Comparison of ENCODE assay signal across 1 cellular context in the genomic region with DNA sequence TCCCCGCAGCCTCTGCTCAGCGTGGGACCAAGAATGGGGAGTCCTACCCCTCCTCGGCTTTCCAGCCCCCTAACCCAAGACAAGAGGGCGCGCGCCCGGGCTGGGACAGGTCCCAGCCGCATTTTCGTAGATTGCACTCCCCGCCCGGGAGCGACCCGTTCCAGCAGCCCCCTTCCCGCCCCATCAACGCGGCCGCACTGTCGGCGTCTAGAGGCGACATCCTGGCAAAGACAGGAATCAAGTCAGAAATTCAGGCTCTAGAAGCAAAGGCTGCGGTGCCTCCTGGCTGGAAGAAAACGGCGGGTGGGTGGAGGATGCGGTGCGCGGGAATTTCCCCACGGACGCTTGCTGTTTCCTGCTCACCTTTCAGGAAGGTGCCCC.
TF ChIP-seq lines count a peak whose summit lies in the region.

No MANE protein-coding gene starts in this region.

TF ChIP-seq in GM23338, 12 proteins besides CTCF, POLR2A, EP300 and RAD21:
- TF ChIP-seq EZH2 (IDR thresholded peaks at IDR 0.05; ENCODE audit: low read depth, unreplicated experiment) (no peak), CREB1 (CRISPR knock-in tag; IDR thresholded peaks at IDR 0.05; ENCODE audit: low read depth) (no peak), ZNF331 (CRISPR knock-in tag; IDR thresholded peaks at IDR 0.05; ENCODE audit: low read depth) (no peak), ZNF114 (CRISPR knock-in tag; IDR thresholded peaks at IDR 0.05) (no peak), POLR2AphosphoS5 (IDR thresholded peaks at IDR 0.05; ENCODE audit: low read depth) (no peak), NANOG (IDR thresholded peaks at IDR 0.05; ENCODE audit: borderline replicate concordance) (no peak), EZH2phosphoT487 (IDR thresholded peaks at IDR 0.05; ENCODE audit: unreplicated experiment) (no peak), STAT1 (IDR thresholded peaks at IDR 0.05; ENCODE audit: unreplicated experiment) (no peak), JUNB (IDR thresholded peaks at IDR 0.05; ENCODE audit: unreplicated experiment) (no peak)
- TF ChIP-seq, protein P1, sequence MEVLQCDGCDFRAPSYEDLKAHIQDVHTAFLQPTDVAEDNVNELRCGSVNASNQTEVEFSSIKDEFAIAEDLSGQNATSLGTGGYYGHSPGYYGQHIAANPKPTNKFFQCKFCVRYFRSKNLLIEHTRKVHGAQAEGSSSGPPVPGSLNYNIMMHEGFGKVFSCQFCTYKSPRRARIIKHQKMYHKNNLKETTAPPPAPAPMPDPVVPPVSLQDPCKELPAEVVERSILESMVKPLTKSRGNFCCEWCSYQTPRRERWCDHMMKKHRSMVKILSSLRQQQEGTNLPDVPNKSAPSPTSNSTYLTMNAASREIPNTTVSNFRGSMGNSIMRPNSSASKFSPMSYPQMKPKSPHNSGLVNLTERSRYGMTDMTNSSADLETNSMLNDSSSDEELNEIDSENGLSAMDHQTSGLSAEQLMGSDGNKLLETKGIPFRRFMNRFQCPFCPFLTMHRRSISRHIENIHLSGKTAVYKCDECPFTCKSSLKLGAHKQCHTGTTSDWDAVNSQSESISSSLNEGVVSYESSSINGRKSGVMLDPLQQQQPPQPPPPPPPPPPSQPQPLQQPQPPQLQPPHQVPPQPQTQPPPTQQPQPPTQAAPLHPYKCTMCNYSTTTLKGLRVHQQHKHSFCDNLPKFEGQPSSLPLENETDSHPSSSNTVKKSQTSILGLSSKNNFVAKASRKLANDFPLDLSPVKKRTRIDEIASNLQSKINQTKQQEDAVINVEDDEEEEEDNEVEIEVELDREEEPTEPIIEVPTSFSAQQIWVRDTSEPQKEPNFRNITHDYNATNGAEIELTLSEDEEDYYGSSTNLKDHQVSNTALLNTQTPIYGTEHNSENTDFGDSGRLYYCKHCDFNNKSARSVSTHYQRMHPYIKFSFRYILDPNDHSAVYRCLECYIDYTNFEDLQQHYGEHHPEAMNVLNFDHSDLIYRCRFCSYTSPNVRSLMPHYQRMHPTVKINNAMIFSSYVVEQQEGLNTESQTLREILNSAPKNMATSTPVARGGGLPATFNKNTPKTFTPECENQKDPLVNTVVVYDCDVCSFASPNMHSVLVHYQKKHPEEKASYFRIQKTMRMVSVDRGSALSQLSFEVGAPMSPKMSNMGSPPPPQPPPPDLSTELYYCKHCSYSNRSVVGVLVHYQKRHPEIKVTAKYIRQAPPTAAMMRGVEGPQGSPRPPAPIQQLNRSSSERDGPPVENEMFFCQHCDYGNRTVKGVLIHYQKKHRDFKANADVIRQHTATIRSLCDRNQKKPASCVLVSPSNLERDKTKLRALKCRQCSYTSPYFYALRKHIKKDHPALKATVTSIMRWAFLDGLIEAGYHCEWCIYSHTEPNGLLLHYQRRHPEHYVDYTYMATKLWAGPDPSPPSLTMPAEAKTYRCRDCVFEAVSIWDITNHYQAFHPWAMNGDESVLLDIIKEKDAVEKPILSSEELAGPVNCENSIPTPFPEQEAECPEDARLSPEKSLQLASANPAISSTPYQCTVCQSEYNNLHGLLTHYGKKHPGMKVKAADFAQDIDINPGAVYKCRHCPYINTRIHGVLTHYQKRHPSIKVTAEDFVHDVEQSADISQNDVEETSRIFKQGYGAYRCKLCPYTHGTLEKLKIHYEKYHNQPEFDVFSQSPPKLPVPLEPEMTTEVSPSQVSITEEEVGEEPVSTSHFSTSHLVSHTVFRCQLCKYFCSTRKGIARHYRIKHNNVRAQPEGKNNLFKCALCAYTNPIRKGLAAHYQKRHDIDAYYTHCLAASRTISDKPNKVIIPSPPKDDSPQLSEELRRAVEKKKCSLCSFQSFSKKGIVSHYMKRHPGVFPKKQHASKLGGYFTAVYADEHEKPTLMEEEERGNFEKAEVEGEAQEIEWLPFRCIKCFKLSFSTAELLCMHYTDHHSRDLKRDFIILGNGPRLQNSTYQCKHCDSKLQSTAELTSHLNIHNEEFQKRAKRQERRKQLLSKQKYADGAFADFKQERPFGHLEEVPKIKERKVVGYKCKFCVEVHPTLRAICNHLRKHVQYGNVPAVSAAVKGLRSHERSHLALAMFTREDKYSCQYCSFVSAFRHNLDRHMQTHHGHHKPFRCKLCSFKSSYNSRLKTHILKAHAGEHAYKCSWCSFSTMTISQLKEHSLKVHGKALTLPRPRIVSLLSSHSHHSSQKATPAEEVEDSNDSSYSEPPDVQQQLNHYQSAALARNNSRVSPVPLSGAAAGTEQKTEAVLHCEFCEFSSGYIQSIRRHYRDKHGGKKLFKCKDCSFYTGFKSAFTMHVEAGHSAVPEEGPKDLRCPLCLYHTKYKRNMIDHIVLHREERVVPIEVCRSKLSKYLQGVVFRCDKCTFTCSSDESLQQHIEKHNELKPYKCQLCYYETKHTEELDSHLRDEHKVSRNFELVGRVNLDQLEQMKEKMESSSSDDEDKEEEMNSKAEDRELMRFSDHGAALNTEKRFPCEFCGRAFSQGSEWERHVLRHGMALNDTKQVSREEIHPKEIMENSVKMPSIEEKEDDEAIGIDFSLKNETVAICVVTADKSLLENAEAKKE (CRISPR knock-in tag; IDR thresholded peaks at IDR 0.05), result no peak
TF ChIP-seq in GM23338: peak in this region for 0.
